ENCODE assay signal across 24 cellular contexts in the genomic region with DNA sequence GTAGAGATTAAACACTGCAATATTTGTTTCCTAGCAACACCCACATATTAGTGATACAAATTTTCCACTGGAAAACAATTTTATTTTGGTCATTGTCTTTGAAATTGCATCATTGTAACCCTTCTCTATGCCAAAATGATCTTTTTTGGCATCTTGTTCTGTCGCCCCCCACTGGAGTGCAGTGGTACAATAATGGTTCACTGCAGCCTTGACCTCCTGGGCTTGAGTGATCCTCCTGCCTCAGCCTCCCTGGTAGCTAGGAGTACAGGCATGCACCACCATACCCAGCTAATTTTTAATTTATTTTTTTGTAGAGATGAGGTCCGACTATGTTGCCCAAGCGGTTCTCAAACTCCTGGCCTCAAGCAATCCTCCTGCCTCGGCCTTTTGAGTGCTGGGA.
DNase-seq lines count a peak whose midpoint lies in the region; ATAC-seq and TF ChIP-seq lines count a peak whose summit lies in the region.
"Had no signal": no experiment of that assay in that cellular context is flagged by ENCODE, and none has a peak within 500 bp of the region (broad histone marks: within the 10 kb centered on the region; RNA-seq: fewer than 3 reads in every experiment).

No MANE protein-coding gene starts in this region.

- no peak overlapping the region for H3K4me3 Mint-ChIP-seq in GM23338
- no peak overlapping the region for H3K4me3 Mint-ChIP-seq in WTC11
- H3K4me3 Mint-ChIP-seq: activated naive CD8-positive, alpha-beta T cell; activated T-cell treated with anti-CD3 and anti-CD28 coated beads, Interleukin-2, amount 50 U/mL, for 72 hours; stimulated activated naive B cell treated with anti-CD40 and anti-IgM and Interleukin-4, amounts not matched to agents 10 μg/mL and 1 μg/mL and 100 μg/mL, for 72 hours had no signal

- H3K27me3 Mint-ChIP-seq in GM23338 (ENCODE audit: insufficient read depth, low read depth, poor library complexity) = peaks cover 3% of the 10 kb centered on the region
- H3K27me3 Mint-ChIP-seq in WTC11 (ENCODE audit: low read depth) = no peaks in the 10 kb centered on the region
- H3K27me3 Mint-ChIP-seq: activated naive CD8-positive, alpha-beta T cell; stimulated activated naive B cell treated with anti-CD40 and anti-IgM and Interleukin-4, amounts not matched to agents 10 μg/mL and 1 μg/mL and 100 μg/mL, for 72 hours had no signal

- no peaks in the 10 kb centered on the region for H3F3A ChIP-seq in GM23338 (replicated peaks; ENCODE audit: low read depth)

- H2AFZ ChIP-seq in GM23338 = no peak overlapping the region

- no peaks in the 10 kb centered on the region for H3K79me2 ChIP-seq in GM23338 (replicated peaks; ENCODE audit: insufficient read depth)

- TF ChIP-seq CTCF in GM23338 (conservative IDR thresholded peaks at IDR 0.05; ENCODE audit: low read depth in 2 of 2) (peak; percentile 42 to 49), WTC11 (IDR thresholded peaks at IDR 0.05) (no peak)

- no peaks in the 10 kb centered on the region for H3K36me3 ChIP-seq in GM23338 (ENCODE audit: insufficient read depth)

- peaks cover 32% of the 10 kb centered on the region for H3K36me3 Mint-ChIP-seq in GM23338 (ENCODE audit: low read depth)
- peaks cover 31% of the 10 kb centered on the region for H3K36me3 Mint-ChIP-seq in WTC11

- CTCF ChIA-PET in WTC11 (lab: Charles Lee) = no interaction called here

- H3K4me3 ChIP-seq in GM23338 = no peak overlapping the region
- H3K4me3 ChIP-seq: A549, esophagus muscularis mucosa, heart left ventricle, right atrium auricular region, tibial artery had no signal

- no peaks in the 10 kb centered on the region; the same call in 2 of the 3 replicates for H3K9me3 Mint-ChIP-seq in GM23338
- peaks cover 4% of the 10 kb centered on the region; the same call in 1 of the 2 replicates for H3K9me3 Mint-ChIP-seq in WTC11
- H3K9me3 Mint-ChIP-seq: activated T-cell treated with anti-CD3 and anti-CD28 coated beads, Interleukin-2, amount 50 U/mL, for 72 hours; stimulated activated naive B cell treated with anti-CD40 and anti-IgM and Interleukin-4, amounts not matched to agents 10 μg/mL and 1 μg/mL and 100 μg/mL, for 72 hours had no signal

- POLR2A ChIA-PET in WTC11 (lab: Charles Lee) = no interaction called here

- H3K4me1 Mint-ChIP-seq in GM23338 (no peaks in the 10 kb centered on the region), WTC11 (no peaks in the 10 kb centered on the region; the same call in 1 of the 2 replicates)
- H3K4me1 Mint-ChIP-seq: stimulated activated naive B cell treated with anti-CD40 and anti-IgM and Interleukin-4, amounts not matched to agents 10 μg/mL and 1 μg/mL and 100 μg/mL, for 72 hours had no signal

- no peaks in the 10 kb centered on the region for H3K4me1 ChIP-seq in GM23338 (ENCODE audit: insufficient read depth)
- H3K4me1 ChIP-seq: A549, esophagus muscularis mucosa, heart left ventricle, right atrium auricular region, tibial artery had no signal

- H3K4me2 ChIP-seq in GM23338 = no peak overlapping the region
- H3K4me2 ChIP-seq: A549 had no signal

- ATAC-seq in GM23338 (no peak), WTC11 (no peak), HG02798 (IDR thresholded peaks at IDR 0.05; ENCODE audit: poor library complexity, unreplicated experiment) (no peak), GM18861 (IDR thresholded peaks at IDR 0.05; ENCODE audit: unreplicated experiment) (no peak)
- ATAC-seq: A549; activated T-cell treated with anti-CD3 and anti-CD28 coated beads, Interleukin-2, amount 50 U/mL, for 72 hours; heart left ventricle; stimulated activated naive B cell treated with anti-CD40 and anti-IgM and Interleukin-4, amounts not matched to agents 10 μg/mL and 1 μg/mL and 100 μg/mL, for 72 hours had no signal

- DNase-seq in activated CD4-positive, alpha-beta T cell treated with anti-CD3 and anti-CD28 coated beads for 48 hours = peak; percentile 14
- no peak for DNase-seq in activated CD4-positive, alpha-beta T cell treated with anti-CD3 and anti-CD28 coated beads, Interleukin-2, amount 50 U/mL, for 4 hours
- DNase-seq in GM23338 (ENCODE audit: low spot score) = peak; percentile 11
- DNase-seq in WTC11 (ENCODE audit: low spot score) = no peak
- DNase-seq in myocyte (ENCODE audit: low read depth) = peak; percentile 1
- no peak for DNase-seq in DMS153 treated with DMSO at 0.1 percent for 48 hours (lab: John Stamatoyannopoulos, UW; ENCODE audit: unreplicated experiment)
- DNase-seq: activated CD8-positive, alpha-beta memory T cell treated with anti-CD3 and anti-CD28 coated beads for 24 hours; activated T-cell treated with anti-CD3 and anti-CD28 coated beads, Interleukin-2, amount 50 U/mL, for 72 hours; brain microvascular endothelial cell; DMS53; HCEC 1CT; heart left ventricle; NCI-H146; NCI-H226; nucleus accumbens; Right ventricle myocardium superior; stimulated activated naive B cell treated with anti-CD40 and anti-IgM and Interleukin-4, amounts not matched to agents 10 μg/mL and 1 μg/mL and 100 μg/mL, for 72 hours; tibial artery had no signal

- no peaks in the 10 kb centered on the region for H4K20me1 ChIP-seq in GM23338 (replicated peaks; ENCODE audit: insufficient read depth)

- no peak overlapping the region for H3K27ac ChIP-seq in GM23338 (ENCODE audit: low read depth)
- H3K27ac ChIP-seq: A549, brain microvascular endothelial cell, esophagus muscularis mucosa, heart left ventricle, right atrium auricular region, tibial artery had no signal

- no peaks in the 10 kb centered on the region for H3K9me2 ChIP-seq in GM23338 (ENCODE audit: insufficient read depth)

- no peaks in the 10 kb centered on the region for H3K27me3 ChIP-seq in GM23338 (ENCODE audit: insufficient read depth)
- H3K27me3 ChIP-seq: brain microvascular endothelial cell, esophagus muscularis mucosa, heart left ventricle, right atrium auricular region, tibial artery had no signal

- no peak overlapping the region for H3K27ac Mint-ChIP-seq in GM23338
- H3K27ac Mint-ChIP-seq in WTC11 = no peak overlapping the region
- H3K27ac Mint-ChIP-seq: activated naive CD8-positive, alpha-beta T cell; activated T-cell treated with anti-CD3 and anti-CD28 coated beads, Interleukin-2, amount 50 U/mL, for 72 hours; stimulated activated naive B cell treated with anti-CD40 and anti-IgM and Interleukin-4, amounts not matched to agents 10 μg/mL and 1 μg/mL and 100 μg/mL, for 72 hours had no signal

TF ChIP-seq in GM23338, 12 proteins besides CTCF, POLR2A, EP300 and RAD21:
- no peak for TF ChIP-seq EZH2 (IDR thresholded peaks at IDR 0.05; ENCODE audit: low read depth, unreplicated experiment)

TF ChIP-seq in WTC11, 78 proteins besides CTCF, POLR2A, EP300 and RAD21:
- no peak for TF ChIP-seq MXD4 (CRISPR knock-in tag; IDR thresholded peaks at IDR 0.05; ENCODE audit: borderline replicate concordance)
- TF ChIP-seq, protein P1, sequence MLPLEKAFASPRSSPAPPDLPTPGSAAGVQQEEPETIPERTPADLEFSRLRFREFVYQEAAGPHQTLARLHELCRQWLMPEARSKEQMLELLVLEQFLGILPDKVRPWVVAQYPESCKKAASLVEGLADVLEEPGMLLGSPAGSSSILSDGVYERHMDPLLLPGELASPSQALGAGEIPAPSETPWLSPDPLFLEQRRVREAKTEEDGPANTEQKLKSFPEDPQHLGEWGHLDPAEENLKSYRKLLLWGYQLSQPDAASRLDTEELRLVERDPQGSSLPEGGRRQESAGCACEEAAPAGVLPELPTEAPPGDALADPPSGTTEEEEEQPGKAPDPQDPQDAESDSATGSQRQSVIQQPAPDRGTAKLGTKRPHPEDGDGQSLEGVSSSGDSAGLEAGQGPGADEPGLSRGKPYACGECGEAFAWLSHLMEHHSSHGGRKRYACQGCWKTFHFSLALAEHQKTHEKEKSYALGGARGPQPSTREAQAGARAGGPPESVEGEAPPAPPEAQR (CRISPR knock-in tag; IDR thresholded peaks at IDR 0.05) = 0 out of 2 replicates have a peak, but pooled peaks have one; percentile 37
TF ChIP-seq in WTC11: peak in this region for 1.

Comparison
In these comparisons a context has a peak if more than half of its experiments do, and no peak if none do; other contexts are left out.
1. DNase-seq: peak in activated CD4-positive, alpha-beta T cell treated with anti-CD3 and anti-CD28 coated beads for 48 hours (single experiment), GM23338 (single experiment) and myocyte (single experiment); none in activated CD4-positive, alpha-beta T cell treated with anti-CD3 and anti-CD28 coated beads, Interleukin-2, amount 50 U/mL, for 4 hours (0 of 2), WTC11 (single experiment) and DMS153 treated with DMSO at 0.1 percent for 48 hours (single experiment).